In the genomic region with DNA sequence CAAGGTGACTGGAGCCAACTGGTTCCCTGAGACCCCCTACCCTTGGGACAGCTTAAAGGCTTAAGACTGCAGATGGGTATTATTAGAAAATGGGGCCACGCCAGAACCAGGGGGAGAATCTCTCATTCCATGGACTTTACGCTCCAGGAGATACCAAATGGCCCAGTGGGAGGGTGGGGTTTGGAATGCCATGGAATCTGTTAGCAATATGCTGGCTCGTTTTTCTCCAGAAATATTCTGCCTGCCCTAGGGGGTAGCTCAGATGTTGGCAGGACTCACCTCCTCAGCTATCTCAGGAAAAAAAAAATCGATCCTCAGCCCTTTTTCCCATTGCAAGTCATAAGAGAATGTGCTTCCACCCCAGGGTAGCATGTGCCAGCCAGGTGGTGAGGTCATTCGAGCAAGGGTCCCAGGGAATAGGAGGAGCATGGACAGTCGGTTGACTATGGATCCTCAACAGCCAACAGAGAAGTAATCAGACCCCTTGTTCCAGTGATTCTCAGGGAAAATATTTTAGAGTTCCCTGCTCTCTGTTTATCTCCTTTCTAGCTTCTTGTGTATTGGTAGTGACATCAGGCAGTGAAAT, we compare ENCODE assay signal across 25 cellular contexts. TPM values are rescaled to one million over a fixed set of nuclear protein-coding genes. Genes with fewer than 3 reads are reported as not detected.
DNase-seq lines count a peak whose midpoint lies in the region; ATAC-seq and TF ChIP-seq lines count a peak whose summit lies in the region.
"Had no signal": no experiment of that assay in that cellular context is flagged by ENCODE, and none has a peak within 500 bp of the region (broad histone marks: within the 10 kb centered on the region; RNA-seq: fewer than 3 reads in every experiment).

No MANE protein-coding gene starts in this region.

- no peaks in the 10 kb centered on the region for H3K36me3 Mint-ChIP-seq in glutamatergic neuron (ENCODE audit: unreplicated experiment)
- no peaks in the 10 kb centered on the region for H3K36me3 Mint-ChIP-seq in effector memory CD8-positive, alpha-beta T cell (ENCODE audit: insufficient read depth)

- H3K36me3 ChIP-seq in MG63: peaks cover 4% of the 10 kb centered on the region; the same call in 1 of the 2 replicates
- no peaks in the 10 kb centered on the region for H3K36me3 ChIP-seq in rectal smooth muscle tissue (ENCODE audit: control insufficient read depth, insufficient read depth, low read length)
- H3K36me3 ChIP-seq: adrenal gland, pancreas had no signal

- peaks cover 38% of the 10 kb centered on the region for H3K4me1 Mint-ChIP-seq in glutamatergic neuron (ENCODE audit: low read depth, unreplicated experiment)
- peaks cover 9 to 25% of the 10 kb centered on the region in 2 donors for H3K4me1 Mint-ChIP-seq in effector memory CD8-positive, alpha-beta T cell (ENCODE audit: low read depth in 2 of 2)

- H3K4me1 ChIP-seq in rectal smooth muscle tissue (ENCODE audit: control insufficient read depth, insufficient read depth, low read length): peaks cover 21% of the 10 kb centered on the region
- H3K4me1 ChIP-seq: adrenal gland, pancreas had no signal

- no peaks in the 10 kb centered on the region for H3K27me3 ChIP-seq in MG63
- H3K27me3 ChIP-seq in rectal smooth muscle tissue (ENCODE audit: control insufficient read depth, insufficient read depth, low read length): no peaks in the 10 kb centered on the region
- H3K27me3 ChIP-seq: adrenal gland, BLaER1, pancreas had no signal

- H3K9me3 Mint-ChIP-seq in glutamatergic neuron (ENCODE audit: unreplicated experiment): peaks cover 8% of the 10 kb centered on the region
- H3K9me3 Mint-ChIP-seq in effector memory CD8-positive, alpha-beta T cell: no peaks in the 10 kb centered on the region

- peak overlapping the region; percentile 38 for H3K27ac ChIP-seq in rectal smooth muscle tissue (ENCODE audit: low read depth, low read length)
- H3K27ac ChIP-seq: adrenal gland, BLaER1, pancreas, RWPE1 had no signal

- no peak for ATAC-seq in GM21367 (IDR thresholded peaks at IDR 0.05; ENCODE audit: unreplicated experiment)
- ATAC-seq in effector memory CD8-positive, alpha-beta T cell (replicated peaks): no peak
- ATAC-seq in HG03196 (IDR thresholded peaks at IDR 0.05; ENCODE audit: unreplicated experiment): no peak
- ATAC-seq: GM12878; naive thymus-derived CD8-positive, alpha-beta T cell; pancreas had no signal

- no peak overlapping the region for H3K4me3 ChIP-seq in AG10803 (ENCODE audit: low read length)
- H3K4me3 ChIP-seq in MG63: no peak overlapping the region
- no peak overlapping the region for H3K4me3 ChIP-seq in rectal smooth muscle tissue (ENCODE audit: low read length)
- H3K4me3 ChIP-seq: adrenal gland, BLaER1, GM12878, pancreas had no signal

- H3K4me3 Mint-ChIP-seq in glutamatergic neuron (ENCODE audit: unreplicated experiment): peak overlapping the region; percentile 20
- no peak overlapping the region for H3K4me3 Mint-ChIP-seq in effector memory CD8-positive, alpha-beta T cell
- H3K4me3 Mint-ChIP-seq: naive thymus-derived CD8-positive, alpha-beta T cell had no signal

- H3K9ac ChIP-seq in rectal smooth muscle tissue (ENCODE audit: low read length): no peak overlapping the region
- H3K9ac ChIP-seq: BLaER1, SK-N-SH had no signal

- peaks cover 12% of the 10 kb centered on the region for H3K27me3 Mint-ChIP-seq in glutamatergic neuron (ENCODE audit: unreplicated experiment)
- H3K27me3 Mint-ChIP-seq in effector memory CD8-positive, alpha-beta T cell: no peaks in the 10 kb centered on the region
- H3K27me3 Mint-ChIP-seq: naive thymus-derived CD8-positive, alpha-beta T cell had no signal

- no peak for TF ChIP-seq CTCF in AG10803 (conservative IDR thresholded peaks at IDR 0.05; ENCODE audit: low read length)
- no peak for TF ChIP-seq CTCF in glutamatergic neuron (IDR thresholded peaks at IDR 0.05; ENCODE audit: partially characterized antibody, unreplicated experiment)

- peak overlapping the region; percentile 76 for H3K27ac Mint-ChIP-seq in glutamatergic neuron (ENCODE audit: unreplicated experiment)
- peak overlapping the region in 1 of 2 donors; percentile 59 for H3K27ac Mint-ChIP-seq in effector memory CD8-positive, alpha-beta T cell

- peak; percentile 22 for DNase-seq in AG10803 (ENCODE audit: low read depth)
- DNase-seq in MG63: peak; percentile 54
- DNase-seq in glutamatergic neuron: peak; percentile 43
- no peak for DNase-seq in effector memory CD8-positive, alpha-beta T cell
- DNase-seq in activated effector memory CD4-positive, alpha-beta T cell treated with anti-CD3 and anti-CD28 coated beads, Interleukin-2, amount 50 U/mL, for 16 hours: no peak
- DNase-seq: activated CD4-positive, alpha-beta T cell treated with anti-CD3 and anti-CD28 coated beads for 48 hours; activated naive CD4-positive, alpha-beta T cell treated with Interleukin-2 at 50 U/mL for 16 hours; activated T-cell treated with anti-CD3 and anti-CD28 coated beads, Interleukin-2, amount 50 U/mL, for 48 hours; Calu3; effector CD8-positive, alpha-beta T cell; H7; Kasumi-1; naive thymus-derived CD8-positive, alpha-beta T cell; NCI-H1694 treated with DMSO at 0.1 percent for 48 hours; NCI-H526 treated with DMSO at 0.1 percent for 48 hours; pancreas; SK-N-SH; T-helper 2 cell had no signal

- no peaks in the 10 kb centered on the region for H3K9me3 ChIP-seq in MG63
- H3K9me3 ChIP-seq: adrenal gland, pancreas, SK-N-SH had no signal

RNA-seq across cellular contexts. Expression of a gene that starts 22.9 kb away (rescaled TPM):
- 2.3 and 5.6 TPM in 2 replicates for total RNA-seq in MG63 (2014; rRNA removed; shearing (Covaris generic); ENCODE audit: low replicate concordance)
- 117 TPM for total RNA-seq in glutamatergic neuron (ENCODE audit: unreplicated experiment)

Comparison
In these comparisons a context has a peak if more than half of its experiments do, and no peak if none do; other contexts are left out.
1. DNase-seq: peak in AG10803 (single experiment), MG63 (single experiment) and glutamatergic neuron (single experiment); none in effector memory CD8-positive, alpha-beta T cell (0 of 3) and activated effector memory CD4-positive, alpha-beta T cell treated with anti-CD3 and anti-CD28 coated beads, Interleukin-2, amount 50 U/mL, for 16 hours (single experiment).
2. RNA of a gene that starts 22.9 kb away (total RNA-seq): 117 TPM in glutamatergic neuron (single experiment); 2.3 to 5.6 TPM in MG63; every median in the first group is over 10 times any median in the second.